ENCODE assay signal across 18 cellular contexts in genomic region chr16:86121611-86122010, GRCh38.
A peak's percentile ranks its signal among the peaks of the same experiment; 100 is the strongest.
DNase-seq lines count a peak whose midpoint lies in the region; ATAC-seq, FAIRE-seq and TF ChIP-seq lines count a peak whose summit lies in the region.
"Had no signal": no experiment of that assay in that cellular context is flagged by ENCODE, and none has a peak within 500 bp of the region (broad histone marks: within the 10 kb centered on the region; RNA-seq: fewer than 3 reads in every experiment).

No MANE protein-coding gene starts in this region.

- TF ChIP-seq CTCF in HEK293 (tag by site-specific recombination; IDR thresholded peaks at IDR 0.05) (no peak), K562 (IDR thresholded peaks at IDR 0.05 in 2 of 3, conservative IDR thresholded peaks at IDR 0.05 in 1 of 3; ENCODE audit: insufficient read depth in 2 of 3, low read depth in 1 of 3, low read length in 3 of 3) (no peak), suprapubic skin (IDR thresholded peaks at IDR 0.05) (no peak), left lung (IDR thresholded peaks at IDR 0.05) (no peak)

- no peaks in the 10 kb centered on the region for H3K4me1 ChIP-seq in HEK293 (ENCODE audit: control insufficient read depth, insufficient read depth, low read length)
- H3K4me1 ChIP-seq in K562 (replicated peaks in 1 of 2; ENCODE audit: control insufficient read depth in 2 of 2, insufficient read depth in 2 of 2, low read length in 2 of 2) = no peaks in the 10 kb centered on the region
- no peaks in the 10 kb centered on the region for H3K4me1 ChIP-seq in mesenchymal stem cell (ENCODE audit: control insufficient read depth, insufficient read depth, low read depth, low read length)
- no peaks in the 10 kb centered on the region for H3K4me1 ChIP-seq in suprapubic skin
- no peaks in the 10 kb centered on the region for H3K4me1 ChIP-seq in left lung

- no peak overlapping the region for H3K4ac ChIP-seq in mesenchymal stem cell (ENCODE audit: low read depth in 1 of 2, low read length in 2 of 2)

- no peak for TF ChIP-seq RAD21 in K562 (CRISPR knock-in tag; conservative IDR thresholded peaks at IDR 0.05 in 1 of 2, IDR thresholded peaks at IDR 0.05 in 1 of 2)

- no peak overlapping the region for H3K4me3 ChIP-seq in H7 (ENCODE audit: insufficient read depth, low read depth, low read length)
- no peak overlapping the region for H3K4me3 ChIP-seq in HEK293 (ENCODE audit: low read depth, low read length)
- H3K4me3 ChIP-seq in K562 = no peak overlapping the region
- H3K4me3 ChIP-seq in mesenchymal stem cell (ENCODE audit: insufficient read depth in 1 of 2, low read depth in 1 of 2, low read length in 2 of 2) = no peak overlapping the region
- H3K4me3 ChIP-seq in suprapubic skin = no peak overlapping the region
- no peak overlapping the region for H3K4me3 ChIP-seq in left lung

- no peaks in the 10 kb centered on the region; the same call in 1 of the 2 replicates for H4K20me1 ChIP-seq in K562 (replicated peaks; ENCODE audit: control insufficient read depth, insufficient read depth, low read length)

- H3K79me2 ChIP-seq in K562 (ENCODE audit: control insufficient read depth, insufficient read depth, low read length) = no peaks in the 10 kb centered on the region

- H2BK120ac ChIP-seq in mesenchymal stem cell (ENCODE audit: low read depth, low read length) = no peak overlapping the region

- no peak overlapping the region for H2BK15ac ChIP-seq in mesenchymal stem cell (ENCODE audit: low read depth, poor library complexity, severe bottlenecking)

- in situ Hi-C loops in K562 (cut with MboI) = no loop called here

- H3K4me2 ChIP-seq in K562 (ENCODE audit: insufficient read depth, low read length) (no peak overlapping the region), mesenchymal stem cell (ENCODE audit: low read length, poor library complexity, severe bottlenecking) (no peak overlapping the region)

- BruUV-seq in K562 (replicated peaks; lab: Mats Ljungman, UMichigan) = no TSS peak

- FAIRE-seq in K562 (lab: Jason Lieb, UNC) = no peak
- FAIRE-seq: D721Med, GM12892 had no signal

- H2BK5ac ChIP-seq in mesenchymal stem cell (ENCODE audit: low read depth, low read length, poor library complexity, severe bottlenecking) = no peak overlapping the region

- no peak overlapping the region for H4K91ac ChIP-seq in mesenchymal stem cell (ENCODE audit: low read length)

- peak overlapping the region in 1 of 2 experiments; percentile 91 for H3K14ac ChIP-seq in mesenchymal stem cell (ENCODE audit: low read length in 2 of 2)

- peak overlapping the region; percentile 40 to 90 for H2BK12ac ChIP-seq in mesenchymal stem cell (ENCODE audit: low read length in 2 of 2)

- no peaks in the 10 kb centered on the region for H3K9me1 ChIP-seq in K562 (ENCODE audit: control insufficient read depth, insufficient read depth, low read length)

- POLR2A ChIA-PET in HEK293 (lab: Yijun Ruan, JAX) (no interaction called here), K562 (lab: Yijun Ruan, JAX) (no interaction called here)

- no peak overlapping the region for H2AFZ ChIP-seq in K562 (ENCODE audit: low read depth, low read length)
- no peak overlapping the region for H2AFZ ChIP-seq in mesenchymal stem cell (ENCODE audit: low read depth, low read length)

- no peak overlapping the region for H3K9ac ChIP-seq in K562 (ENCODE audit: insufficient read depth in 1 of 2, low read depth in 2 of 2, low read length in 2 of 2)
- no peak overlapping the region for H3K9ac ChIP-seq in mesenchymal stem cell (ENCODE audit: low read length)

- intact Hi-C loops in K562 (cut with micrococcal nuclease) (no loop called here), left lung (cut with DNase I) (no loop called here)

- WGBS in K562 (ENCODE audit: insufficient coverage, low coverage, missing lambda C conversion rate) = 0% methylated on average over 1 of the region's 3 CpGs
- WGBS in mesenchymal stem cell = 64% methylated on average over 3 of the region's 3 CpGs
- 49% methylated on average over 3 of the region's 3 CpGs for WGBS in suprapubic skin

- H4K8ac ChIP-seq in mesenchymal stem cell (ENCODE audit: low read length) = peak overlapping the region; percentile 16

- no peak overlapping the region for H3K23ac ChIP-seq in mesenchymal stem cell (ENCODE audit: low read length in 2 of 2)

- peak; percentile 5 for DNase-seq in H7
- DNase-seq in K562 (ENCODE audit: extremely low read depth in 1 of 4, low spot score in 3 of 4) = no peak
- DNase-seq in mesenchymal stem cell = no peak
- no peak for DNase-seq in suprapubic skin (ENCODE audit: low spot score in 2 of 2)
- no peak for DNase-seq in left lung
- DNase-seq in NCI-H1048 (lab: John Stamatoyannopoulos, UW) = no peak
- no peak for DNase-seq in DMS153 treated with DMSO at 0.1 percent for 48 hours (lab: John Stamatoyannopoulos, UW; ENCODE audit: unreplicated experiment)
- DNase-seq: C1 segment of cervical spinal cord; CD4-positive, alpha-beta memory T cell; DMS 273 treated with DMSO at 0.1 percent for 48 hours; DMS53; DMS79 treated with DMSO at 0.1 percent for 48 hours; GF-D8; GOT3; H9 had no signal

- no peak for TF ChIP-seq EP300 in K562 (IDR thresholded peaks at IDR 0.05; ENCODE audit: low read length)
- no peak for TF ChIP-seq EP300 in suprapubic skin (IDR thresholded peaks at IDR 0.05)

- TF ChIP-seq POLR2A in K562 (conservative IDR thresholded peaks at IDR 0.05) = no peak
- TF ChIP-seq POLR2A in suprapubic skin (IDR thresholded peaks at IDR 0.05) = no peak

- H2AK5ac ChIP-seq in mesenchymal stem cell (ENCODE audit: low read length, severe bottlenecking) = no peak overlapping the region

- CTCF ChIA-PET in HEK293 (lab: Yijun Ruan, JAX) = no interaction called here
- CTCF ChIA-PET in K562 (lab: Yijun Ruan, JAX; ENCODE audit: low intra/inter-chr PET ratio) = no interaction called here

- H3K79me1 ChIP-seq in mesenchymal stem cell (replicated peaks; ENCODE audit: low read length, poor library complexity, severe bottlenecking) = no peaks in the 10 kb centered on the region

- H3K27ac ChIP-seq in HEK293 (ENCODE audit: extremely low read depth, low read depth, low read length) = no peak overlapping the region
- H3K27ac ChIP-seq in K562 (ENCODE audit: extremely low read depth, low read depth, low read length) = no peak overlapping the region
- no peak overlapping the region for H3K27ac ChIP-seq in mesenchymal stem cell (ENCODE audit: low read length, poor library complexity, severe bottlenecking)
- H3K27ac ChIP-seq in suprapubic skin = no peak overlapping the region
- H3K27ac ChIP-seq in left lung = no peak overlapping the region

- ATAC-seq in K562 (no peak), left lung (no peak)

- H3K36me3 ChIP-seq in H7 (replicated peaks; ENCODE audit: control insufficient read depth, insufficient read depth, low read length) = no peaks in the 10 kb centered on the region
- no peaks in the 10 kb centered on the region for H3K36me3 ChIP-seq in HEK293 (ENCODE audit: control insufficient read depth in 2 of 2, insufficient read depth in 1 of 2, low read length in 2 of 2)
- H3K36me3 ChIP-seq in K562 (ENCODE audit: control insufficient read depth, insufficient read depth, low read length) = no peaks in the 10 kb centered on the region
- H3K36me3 ChIP-seq in mesenchymal stem cell (ENCODE audit: control insufficient read depth in 1 of 2, insufficient read depth in 2 of 2, low read depth in 1 of 2, low read length in 2 of 2) = no peaks in the 10 kb centered on the region
- no peaks in the 10 kb centered on the region for H3K36me3 ChIP-seq in suprapubic skin
- no peaks in the 10 kb centered on the region for H3K36me3 ChIP-seq in left lung

- no peaks in the 10 kb centered on the region for H3K9me3 ChIP-seq in HEK293 (ENCODE audit: control insufficient read depth, insufficient read depth, low read depth, low read length)
- no peaks in the 10 kb centered on the region for H3K9me3 ChIP-seq in K562 (replicated peaks; ENCODE audit: control insufficient read depth, insufficient read depth, low read depth, low read length)
- no peaks in the 10 kb centered on the region for H3K9me3 ChIP-seq in mesenchymal stem cell (ENCODE audit: control insufficient read depth, low read length)
- H3K9me3 ChIP-seq in suprapubic skin = no peaks in the 10 kb centered on the region
- H3K9me3 ChIP-seq in left lung = no peaks in the 10 kb centered on the region

- peak overlapping the region in 1 of 2 experiments; percentile 57 for H3K18ac ChIP-seq in mesenchymal stem cell (ENCODE audit: low read depth in 1 of 2, low read length in 2 of 2)

- H3K27me3 ChIP-seq in H7 (ENCODE audit: control insufficient read depth, insufficient read depth, low read length) = peaks cover 1% of the 10 kb centered on the region; the same call in 1 of the 2 replicates
- H3K27me3 ChIP-seq in K562 (ENCODE audit: control insufficient read depth in 2 of 2, insufficient read depth in 2 of 2, low read length in 2 of 2) = peaks cover 9 to 39% of the 10 kb centered on the region in 2 experiments; a peak in 4 of 5 replicates
- H3K27me3 ChIP-seq in mesenchymal stem cell (ENCODE audit: control insufficient read depth in 1 of 2, insufficient read depth in 1 of 2, low read length in 2 of 2) = peaks cover 32 to 88% of the 10 kb centered on the region in 2 experiments
- peaks cover 84% of the 10 kb centered on the region for H3K27me3 ChIP-seq in suprapubic skin
- peaks cover 0 to 50% of the 10 kb centered on the region in 2 donors for H3K27me3 ChIP-seq in left lung

TF ChIP-seq in K562, 482 proteins besides CTCF, POLR2A, EP300 and RAD21:
- no peak for TF ChIP-seq NFYB (IDR thresholded peaks at IDR 0.05; ENCODE audit: extremely low read depth, insufficient read length)
- peak; percentile 84 for TF ChIP-seq ZNF263 (CRISPR knock-in tag; IDR thresholded peaks at IDR 0.05; ENCODE audit: borderline replicate concordance)
- no peak for TF ChIP-seq ZNF175 (CRISPR knock-in tag; IDR thresholded peaks at IDR 0.05; ENCODE audit: low read depth)
- no peak for TF ChIP-seq HNRNPH1 (optimal IDR thresholded peaks at IDR 0.05; ENCODE audit: low read depth, low read length)
